ENCODE assay signal across 11 cellular contexts in the genomic region with DNA sequence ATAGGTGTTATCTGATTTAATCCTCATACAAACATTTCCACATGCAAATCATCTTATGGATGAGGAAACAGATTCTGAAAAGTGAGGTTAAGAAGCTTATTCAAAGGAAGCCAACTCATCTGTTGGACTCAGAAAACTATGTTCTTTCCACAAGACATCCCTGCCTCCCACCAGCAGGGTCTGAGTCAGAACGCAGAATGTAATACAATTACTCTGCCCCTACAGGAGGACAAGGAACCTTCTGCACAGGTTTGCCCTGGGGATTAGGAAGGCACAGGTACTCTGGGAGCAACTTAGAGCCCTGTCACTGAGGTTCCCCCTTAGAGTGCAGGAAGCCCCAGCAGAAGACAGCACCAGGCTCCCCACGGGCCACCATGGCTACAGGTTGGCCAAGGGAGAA.
DNase-seq lines count a peak whose midpoint lies in the region; ATAC-seq, FAIRE-seq and TF ChIP-seq lines count a peak whose summit lies in the region.
"Had no signal": no experiment of that assay in that cellular context is flagged by ENCODE, and none has a peak within 500 bp of the region (broad histone marks: within the 10 kb centered on the region; RNA-seq: fewer than 3 reads in every experiment).

No MANE protein-coding gene starts in this region.

- FAIRE-seq in small intestine (lab: Jason Lieb, UNC): no peak

- H3K36me3 Mint-ChIP-seq in CD4-positive, alpha-beta memory T cell: no peaks in the 10 kb centered on the region
- H3K36me3 Mint-ChIP-seq: activated naive CD8-positive, alpha-beta T cell had no signal

- POLR2A ChIA-PET in CD4-positive, alpha-beta memory T cell (lab: Charles Lee; ENCODE audit: partially characterized antibody): no interaction called here

- H3K9me3 Mint-ChIP-seq in CD4-positive, alpha-beta memory T cell: peaks cover 0 to 9% (median 0%) of the 10 kb centered on the region in 8 donors

- no peak for TF ChIP-seq CTCF in left ventricle myocardium inferior (IDR thresholded peaks at IDR 0.05; ENCODE audit: borderline replicate concordance)

- WGBS in small intestine, 3 donors: 48 to 64% (median 61%) methylated on average over 2 of the region's 2 CpGs

- H3K4me3 ChIP-seq in adipocyte (ENCODE audit: low read length) (no peak overlapping the region), left ventricle myocardium inferior (peak overlapping the region; percentile 65), small intestine (ENCODE audit: low read depth in 1 of 2, low read length in 2 of 2) (no peak overlapping the region)
- H3K4me3 ChIP-seq in CD4-positive, alpha-beta memory T cell (ENCODE audit: low read length in 2 of 2): no peak overlapping the region

- no peaks in the 10 kb centered on the region for H3K4me1 Mint-ChIP-seq in CD4-positive, alpha-beta memory T cell

- H3K4me1 ChIP-seq in adipocyte (ENCODE audit: control insufficient read depth, insufficient read depth, low read length) (peaks cover 35% of the 10 kb centered on the region), left ventricle myocardium inferior (peaks cover 87% of the 10 kb centered on the region), small intestine (ENCODE audit: control insufficient read depth in 2 of 2, insufficient read depth in 1 of 2, low read depth in 1 of 2, low read length in 1 of 2) (peaks cover 0 to 10% of the 10 kb centered on the region in 2 donors)
- H3K4me1 ChIP-seq in CD4-positive, alpha-beta memory T cell (ENCODE audit: insufficient read depth, low read length): no peaks in the 10 kb centered on the region

- DNase-seq in DMS 273 (lab: John Stamatoyannopoulos, UW; ENCODE audit: unreplicated experiment) (peak; percentile 17), DMS 273 treated with DMSO at 0.1 percent for 48 hours (lab: John Stamatoyannopoulos, UW) (no peak), adipocyte (ENCODE audit: low read depth) (peak; percentile 73), left ventricle myocardium inferior (no peak), small intestine (peak; percentile 14)
- DNase-seq in CD4-positive, alpha-beta memory T cell: no peak
- DNase-seq: upper lobe of right lung had no signal

- intact Hi-C loops in left ventricle myocardium inferior (cut with micrococcal nuclease): no loop called here
- intact Hi-C loops in CD4-positive, alpha-beta memory T cell (cut with micrococcal nuclease): no loop called here

- H3K27me3 ChIP-seq in adipocyte (replicated peaks; ENCODE audit: control insufficient read depth, insufficient read depth, low read length) (no peaks in the 10 kb centered on the region), left ventricle myocardium inferior (ENCODE audit: low read depth) (no peaks in the 10 kb centered on the region), small intestine (ENCODE audit: control insufficient read depth in 2 of 2, insufficient read depth in 2 of 2, low read length in 2 of 2) (no peaks in the 10 kb centered on the region)
- H3K27me3 ChIP-seq in CD4-positive, alpha-beta memory T cell (ENCODE audit: insufficient read depth, low read length): no peaks in the 10 kb centered on the region
- H3K27me3 ChIP-seq: upper lobe of right lung had no signal

- H3K9me3 ChIP-seq in adipocyte (ENCODE audit: control insufficient read depth, low read length) (no peaks in the 10 kb centered on the region), left ventricle myocardium inferior (replicated peaks) (no peaks in the 10 kb centered on the region), small intestine (ENCODE audit: control insufficient read depth, low read depth) (no peaks in the 10 kb centered on the region)
- H3K9me3 ChIP-seq in CD4-positive, alpha-beta memory T cell (ENCODE audit: control insufficient read depth in 1 of 2, low read length in 2 of 2): no peaks in the 10 kb centered on the region
- H3K9me3 ChIP-seq: upper lobe of right lung had no signal

- no peak overlapping the region for H3K4me3 Mint-ChIP-seq in CD4-positive, alpha-beta memory T cell
- H3K4me3 Mint-ChIP-seq: activated naive CD8-positive, alpha-beta T cell had no signal

- H3K27ac Mint-ChIP-seq in CD4-positive, alpha-beta memory T cell: no peak overlapping the region
- H3K27ac Mint-ChIP-seq: activated naive CD8-positive, alpha-beta T cell had no signal

- no peak for ATAC-seq in activated CD4-positive, CD25-positive, alpha-beta regulatory T cell treated with anti-CD3 and anti-CD28 coated beads, Interleukin-2, amount 50 U/mL, for 24 hours
- no peak for ATAC-seq in HG03432 (IDR thresholded peaks at IDR 0.05; ENCODE audit: unreplicated experiment)

- no peaks in the 10 kb centered on the region for H3K27me3 Mint-ChIP-seq in CD4-positive, alpha-beta memory T cell
- H3K27me3 Mint-ChIP-seq: activated naive CD8-positive, alpha-beta T cell had no signal

- H3K27ac ChIP-seq in left ventricle myocardium inferior (replicated peaks) (peak overlapping the region; percentile 98), small intestine (ENCODE audit: low read depth in 1 of 2, low read length in 1 of 2) (no peak overlapping the region)
- H3K27ac ChIP-seq in CD4-positive, alpha-beta memory T cell (ENCODE audit: low read depth, low read length): no peak overlapping the region
- H3K27ac ChIP-seq: 22Rv1 had no signal

- H3K36me3 ChIP-seq in adipocyte (ENCODE audit: control insufficient read depth, insufficient read depth, low read length, severe bottlenecking) (peaks cover 13% of the 10 kb centered on the region), left ventricle myocardium inferior (peaks cover under 1% of the 10 kb centered on the region), small intestine (ENCODE audit: control insufficient read depth in 2 of 2, insufficient read depth in 2 of 2, low read length in 2 of 2) (peaks cover 0 to 3% of the 10 kb centered on the region in 2 donors)
- no peaks in the 10 kb centered on the region for H3K36me3 ChIP-seq in CD4-positive, alpha-beta memory T cell (ENCODE audit: insufficient read depth, low read length)

- CTCF ChIA-PET in CD4-positive, alpha-beta memory T cell (lab: Charles Lee; ENCODE audit: partially characterized antibody): no interaction called here

- H3K9ac ChIP-seq in adipocyte (ENCODE audit: low read length): no peak overlapping the region

Comparison
In these comparisons a context has a peak if more than half of its experiments do, and no peak if none do; other contexts are left out.
1. DNase-seq: peak in DMS 273 (single experiment), adipocyte (single experiment) and small intestine (single experiment); none in DMS 273 treated with DMSO at 0.1 percent for 48 hours (single experiment), left ventricle myocardium inferior (single experiment) and CD4-positive, alpha-beta memory T cell (0 of 5).